ENCODE assay signal across 10 cellular contexts in the genomic region with DNA sequence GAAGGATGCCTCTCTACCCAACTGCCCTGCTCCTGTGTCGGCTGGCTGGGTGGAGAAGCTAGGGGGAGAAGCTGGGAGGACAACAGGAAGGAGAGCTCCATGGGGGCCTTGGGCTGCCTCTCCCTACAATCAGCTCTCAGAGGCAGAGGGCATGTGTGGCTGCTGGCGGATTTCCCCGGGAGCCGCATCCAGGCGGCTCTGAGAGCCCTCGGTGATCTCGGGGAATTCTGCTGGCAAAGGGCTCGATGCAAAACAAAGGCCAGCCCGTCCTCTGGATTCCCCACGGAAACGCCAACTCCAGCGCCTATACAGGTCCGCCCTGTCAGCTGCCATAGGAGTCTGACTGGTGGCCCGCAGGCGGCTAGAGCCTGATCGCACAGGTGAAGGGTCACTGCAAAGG. TPM values are rescaled to one million over a fixed set of nuclear protein-coding genes. Genes with fewer than 3 reads are reported as not detected.
DNase-seq lines count a peak whose midpoint lies in the region; ATAC-seq and TF ChIP-seq lines count a peak whose summit lies in the region.
"Had no signal": no experiment of that assay in that cellular context is flagged by ENCODE, and none has a peak within 500 bp of the region (broad histone marks: within the 10 kb centered on the region; RNA-seq: fewer than 3 reads in every experiment).

No MANE protein-coding gene starts in this region.

- BruUV-seq in PC-9 (replicated peaks; lab: Mats Ljungman, UMichigan): no TSS peak

- peaks cover 8% of the 10 kb centered on the region; the same call in 1 of the 2 replicates for H3K79me2 ChIP-seq in PC-9 (ENCODE audit: low read depth)

- intact Hi-C loops in PC-9 (cut with micrococcal nuclease; ENCODE audit: unreplicated experiment): loop anchor here (2.0 to 10.0 kb wide), 3 partner anchors 71 to 1345 kb away; a partner anchor contains a TSS

- ATAC-seq in esophagus mucosa: peak; percentile 27

- DNase-seq in AG04450 (ENCODE audit: low read depth, low spot score): no peak
- peak in 1 of 2 experiments; percentile 44 for DNase-seq in PC-9
- no peak for DNase-seq in LoVo (ENCODE audit: low spot score)
- DNase-seq in DMS153 (lab: John Stamatoyannopoulos, UW): no peak
- no peak for DNase-seq in NCI-H524 treated with DMSO at 0.1 percent for 48 hours (lab: John Stamatoyannopoulos, UW)
- DNase-seq in NCI-H2081 (lab: John Stamatoyannopoulos, UW): no peak

- H2AFZ ChIP-seq in PC-9: no peak overlapping the region

- H3K4me1 ChIP-seq in PC-9 (replicated peaks; ENCODE audit: insufficient read depth) (peaks cover 64% of the 10 kb centered on the region), neutrophil (ENCODE audit: control insufficient read depth in 1 of 2, insufficient read depth in 1 of 2, low read depth in 1 of 2, low read length in 1 of 2) (peaks cover 47 to 51% of the 10 kb centered on the region in 2 experiments)

- no peaks in the 10 kb centered on the region for H3K9me2 ChIP-seq in PC-9 (ENCODE audit: insufficient read depth)

- peaks cover 66% of the 10 kb centered on the region for H3F3A ChIP-seq in PC-9 (ENCODE audit: insufficient read depth, low read depth)

- TF ChIP-seq CTCF in AG04450 (IDR thresholded peaks at IDR 0.05; ENCODE audit: low read depth, low read length): no peak
- no peak for TF ChIP-seq CTCF in PC-9 (conservative IDR thresholded peaks at IDR 0.05)
- TF ChIP-seq CTCF in neutrophil (IDR thresholded peaks at IDR 0.05): no peak

- H3K36me3 ChIP-seq in PC-9 (ENCODE audit: low read depth): peaks cover 16% of the 10 kb centered on the region
- peaks cover 91% of the 10 kb centered on the region for H3K36me3 ChIP-seq in neutrophil

- H3K4me3 ChIP-seq in AG04450 (ENCODE audit: low read depth, low read length) (no peak overlapping the region), PC-9 (no peak overlapping the region), neutrophil (ENCODE audit: low read depth in 1 of 2, low read length in 1 of 2) (peak overlapping the region; percentile 4 to 50)

- CTCF ChIA-PET in AG04450 (lab: Charles Lee): interaction anchor here (1.0 to 6.4 kb wide), 4 partner anchors 18 to 162 kb away, joined by 3 to 53 read pairs (median 4); no protein-coding TSS in a partner anchor
- CTCF ChIA-PET in PC-9 (lab: Charles Lee): interaction anchor here (0.9 to 1.3 kb wide), 2 partner anchors 19 to 50 kb away, joined by 3 to 10 read pairs; no protein-coding TSS in a partner anchor

- peak overlapping the region; percentile 89 for H3K4me2 ChIP-seq in PC-9

- peak overlapping the region; percentile 61 for H3K27ac ChIP-seq in AG04450 (ENCODE audit: low read depth, low read length)
- peak overlapping the region; percentile 97 for H3K27ac ChIP-seq in PC-9
- peak overlapping the region; percentile 99 for H3K27ac ChIP-seq in neutrophil

- H3K9me3 ChIP-seq in AG04450 (ENCODE audit: control insufficient read depth, insufficient read depth, low read length) (no peaks in the 10 kb centered on the region), PC-9 (ENCODE audit: insufficient read depth, low read depth) (no peaks in the 10 kb centered on the region), neutrophil (no peaks in the 10 kb centered on the region)

- H3K27me3 ChIP-seq in AG04450 (ENCODE audit: control insufficient read depth, insufficient read depth, low read length): no peaks in the 10 kb centered on the region
- H3K27me3 ChIP-seq in PC-9 (ENCODE audit: insufficient read depth, low read depth): no peaks in the 10 kb centered on the region
- H3K27me3 ChIP-seq in neutrophil: no peaks in the 10 kb centered on the region

- POLR2A ChIA-PET in AG04450 (lab: Yijun Ruan, JAX): interaction anchor here (3.9 kb wide), 1 partner anchor 37 kb away, joined by 21 read pairs; a partner anchor contains a TSS
- POLR2A ChIA-PET in PC-9 (lab: Charles Lee; ENCODE audit: unreplicated experiment): interaction anchor here (0.5 kb wide), 1 partner anchor 1121 kb away, joined by 13 read pairs; no protein-coding TSS in a partner anchor

- H4K20me1 ChIP-seq in PC-9 (ENCODE audit: insufficient read depth): no peaks in the 10 kb centered on the region

RNA-seq across cellular contexts. Expression of a gene that starts 26.4 kb away (rescaled TPM):
- 27.2 and 42.6 TPM in 2 replicates for polyA plus RNA-seq in AG04450 (2011; rRNA removed)
- polyA minus RNA-seq in AG04450 (2011; rRNA and poly(A)+ RNA removed): 7.7 and 8.1 TPM in 2 replicates
- total RNA-seq in PC-9 (2021): 12.4 and 20.5 TPM in 2 replicates
- 3.7 TPM for total RNA-seq in esophagus mucosa
- polyA plus RNA-seq: IgD-negative memory B cell had no signal

RNA-seq across cellular contexts. Expression of a gene that starts 35.9 kb away (rescaled TPM):
- 26.4 and 30.3 TPM in 2 replicates for polyA plus RNA-seq in AG04450 (2011; rRNA removed)
- 40.0 and 53.7 TPM in 2 replicates for polyA minus RNA-seq in AG04450 (2011; rRNA and poly(A)+ RNA removed)
- total RNA-seq in PC-9 (2021): 42.9 and 59.2 TPM in 2 replicates
- 31.8 TPM for total RNA-seq in esophagus mucosa

RNA-seq across cellular contexts. Expression of a gene that starts 43.7 kb away (rescaled TPM):
- 1.3 and 1.7 TPM in 2 replicates for polyA plus RNA-seq in AG04450 (2011; rRNA removed)
- 1.6 and 2.2 TPM in 2 replicates for polyA minus RNA-seq in AG04450 (2011; rRNA and poly(A)+ RNA removed)
- 18.3 and 25.9 TPM in 2 replicates for total RNA-seq in PC-9 (2021)
- 9.2 TPM for total RNA-seq in esophagus mucosa
- polyA plus RNA-seq: CD14-positive monocyte had no signal

RNA-seq across cellular contexts. Expression of a gene that starts 47.9 kb away (rescaled TPM):
- polyA plus RNA-seq in AG04450 (2011; rRNA removed): 50.8 and 63.6 TPM in 2 replicates
- 17.9 and 35.4 TPM in 2 replicates for polyA minus RNA-seq in AG04450 (2011; rRNA and poly(A)+ RNA removed)
- total RNA-seq in PC-9 (2021) (33.4 and 39.7 TPM in 2 replicates), esophagus mucosa (22.7 TPM)

Comparison
In these comparisons a context has a peak if more than half of its experiments do, and no peak if none do; other contexts are left out.
1. H3K4me3 ChIP-seq: peak in neutrophil (2 of 2); none in AG04450 (single experiment) and PC-9 (single experiment).
2. Peak in every context shown above with its lines, with median percentiles within 50 percentile points of each other: H3K27ac ChIP-seq.